17 cellular contexts compared by ENCODE assay signal in the genomic region with DNA sequence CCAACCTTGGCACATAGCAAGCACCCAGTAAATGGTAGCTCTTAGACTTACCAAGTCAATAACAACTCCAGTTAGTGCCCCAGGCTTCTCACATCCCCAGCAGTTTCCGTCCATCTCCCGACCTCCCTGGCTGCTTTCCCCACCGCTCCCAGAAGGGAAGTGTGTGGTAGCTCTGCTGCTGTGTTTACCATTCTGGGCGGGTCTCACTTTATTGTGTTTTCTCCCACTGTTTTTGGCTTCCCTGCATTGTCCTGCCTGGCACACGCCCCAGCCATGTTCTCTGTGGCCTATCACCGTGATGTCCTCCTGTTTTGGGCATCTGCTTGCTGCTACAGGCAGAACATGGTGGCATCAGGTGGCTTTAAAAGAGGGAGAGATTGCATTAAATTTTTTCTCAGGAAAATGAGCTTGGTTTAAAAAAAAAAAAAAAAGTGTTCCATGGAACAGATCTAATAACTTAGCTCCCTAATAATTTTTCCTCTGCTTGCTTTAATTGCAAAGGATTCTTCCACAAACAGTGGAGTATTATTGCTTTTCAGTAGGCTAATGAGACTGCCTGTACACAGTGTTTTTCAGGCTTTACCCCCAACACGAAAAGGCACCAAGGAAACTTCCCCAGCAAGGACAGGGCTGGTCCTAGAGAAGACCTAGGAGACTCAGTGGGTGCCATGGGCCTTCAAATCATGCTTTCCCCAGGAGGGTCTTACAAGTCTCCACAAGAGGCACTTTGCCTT. TPM values are rescaled to one million over a fixed set of nuclear protein-coding genes. Genes with fewer than 3 reads are reported as not detected.
DNase-seq lines count a peak whose midpoint lies in the region; ATAC-seq, FAIRE-seq and TF ChIP-seq lines count a peak whose summit lies in the region.
"Had no signal": no experiment of that assay in that cellular context is flagged by ENCODE, and none has a peak within 500 bp of the region (broad histone marks: within the 10 kb centered on the region; RNA-seq: fewer than 3 reads in every experiment).

No MANE protein-coding gene starts in this region.

- H2BK20ac ChIP-seq in H1 (ENCODE audit: low read length), result 0 out of 2 replicates have a peak overlapping the region, but pooled peaks have one; percentile 3

- CTCF ChIA-PET in H1 (lab: Charles Lee; ENCODE audit: partially characterized antibody), result interaction anchor here (0.6 to 2.6 kb wide), 4 partner anchors 14 to 142 kb away, joined by 3 to 12 read pairs (median 3); no protein-coding TSS in a partner anchor
- CTCF ChIA-PET in HEK293T (lab: Yijun Ruan, JAX), result interaction anchor here (1.3 kb wide), 1 partner anchor 17 kb away, joined by 7 read pairs; no protein-coding TSS in a partner anchor

- no peak overlapping the region for H3K27ac ChIP-seq in H1 (ENCODE audit: low read depth, low read length)
- H3K27ac ChIP-seq: psoas muscle had no signal

- H4K8ac ChIP-seq in H1 (ENCODE audit: extremely low read depth, insufficient read depth, low read length), result no peak overlapping the region

- H4K20me1 ChIP-seq in H1 (replicated peaks in 1 of 2; ENCODE audit: control insufficient read depth in 1 of 2, insufficient read depth in 2 of 2, low read length in 2 of 2), result no peaks in the 10 kb centered on the region

- H2AK5ac ChIP-seq in H1 (ENCODE audit: low read depth, low read length), result no peak overlapping the region

- no peak overlapping the region for H2BK12ac ChIP-seq in H1 (ENCODE audit: low read depth, low read length)

- no peaks in the 10 kb centered on the region for H3K27me3 Mint-ChIP-seq in nephron (ENCODE audit: low read depth)
- H3K27me3 Mint-ChIP-seq: stimulated activated naive CD8-positive, alpha-beta T cell treated with anti-CD3 and anti-CD28 coated beads, Interleukin-15, Interleukin-2, amounts not matched to agents 100 ng/mL and 50 ng/mL, for 24 hours had no signal

- POLR2A ChIA-PET in H1 (lab: Charles Lee; ENCODE audit: partially characterized antibody) (no interaction called here), HEK293T (lab: Yijun Ruan, JAX) (no interaction called here)

- no peaks in the 10 kb centered on the region for H3K79me1 ChIP-seq in H1 (ENCODE audit: low read depth, low read length)

- H3K4me1 ChIP-seq in H1 (replicated peaks in 1 of 4; ENCODE audit: control insufficient read depth in 3 of 4, insufficient read depth in 4 of 4, low read length in 3 of 4), result no peaks in the 10 kb centered on the region
- H3K4me1 ChIP-seq: psoas muscle had no signal

- DNase-seq in DMS153 treated with DMSO at 0.1 percent for 48 hours (lab: John Stamatoyannopoulos, UW; ENCODE audit: unreplicated experiment) (peak; percentile 89), NCI-H2081 treated with DMSO at 0.1 percent for 48 hours (lab: John Stamatoyannopoulos, UW) (peak; percentile 66), H1 (ENCODE audit: low read depth in 1 of 2, low spot score in 2 of 2) (no peak), HEK293T (ENCODE audit: extremely low spot score) (no peak)
- DNase-seq: activated naive CD4-positive, alpha-beta T cell treated with anti-CD3 and anti-CD28 coated beads, Interleukin-2, amount 10 ng/mL, durations not matched to agents 7 days and 5 days; IMR-90; midbrain; NCI-H2107; psoas muscle had no signal

- peaks cover 15% of the 10 kb centered on the region for H3K4me1 Mint-ChIP-seq in nephron
- H3K4me1 Mint-ChIP-seq: B cell had no signal

- peak overlapping the region in 1 of 3 experiments; percentile 59 for H3K4me3 Mint-ChIP-seq in nephron
- H3K4me3 Mint-ChIP-seq: activated naive CD4-positive, alpha-beta T cell treated with anti-CD3 and anti-CD28 coated beads, Interleukin-2, amount 10 ng/mL, durations not matched to agents 7 days and 5 days; B cell; stimulated activated naive CD8-positive, alpha-beta T cell treated with anti-CD3 and anti-CD28 coated beads, Interleukin-15, Interleukin-2, amounts not matched to agents 100 ng/mL and 50 ng/mL, for 24 hours had no signal

- no peaks in the 10 kb centered on the region for H3K23me2 ChIP-seq in H1 (ENCODE audit: low read depth, low read length)

- no peak overlapping the region for H3K14ac ChIP-seq in H1 (ENCODE audit: insufficient read length)

- no peak overlapping the region for H3K18ac ChIP-seq in H1 (ENCODE audit: extremely low read depth, low read length)

- H3K4ac ChIP-seq in H1 (replicated peaks; ENCODE audit: insufficient read length, low read depth, low read length), result no peak overlapping the region

- no peak overlapping the region for H3K56ac ChIP-seq in H1 (replicated peaks; ENCODE audit: insufficient read length, low read depth, low read length)

- H3K9me3 ChIP-seq in H1 (ENCODE audit: insufficient read depth in 2 of 2, low read depth in 1 of 2, low read length in 1 of 2), result no peaks in the 10 kb centered on the region
- H3K9me3 ChIP-seq: psoas muscle had no signal

- 90% methylated on average over 7 of the region's 7 CpGs; no CpG with 5 or more reads in 1 of the 2 experiments for WGBS in H1 (ENCODE audit: extremely low coverage in 1 of 2, insufficient coverage in 1 of 2, insufficient read length in 1 of 2, insufficient replicate concordance in 2 of 2, low coverage in 1 of 2, low lambda C conversion rate in 2 of 2, missing lambda C conversion rate in 1 of 2), 2 experiments

- no peak for TF ChIP-seq RAD21 in H1 (IDR thresholded peaks at IDR 0.05 in 1 of 2, conservative IDR thresholded peaks at IDR 0.05 in 1 of 2; ENCODE audit: low read depth in 2 of 2, low read length in 2 of 2)

- TF ChIP-seq POLR2A in H1 (IDR thresholded peaks at IDR 0.05; ENCODE audit: control extremely low read depth in 1 of 2, low read depth in 2 of 2, low read length in 2 of 2), result no peak

- no peak overlapping the region for H2BK15ac ChIP-seq in H1 (ENCODE audit: low read length)

- H3K79me2 ChIP-seq in H1 (ENCODE audit: control insufficient read depth in 1 of 2, insufficient read depth in 2 of 2, low read length in 2 of 2), result no peaks in the 10 kb centered on the region

- H3K27me3 ChIP-seq in H1 (replicated peaks in 1 of 4; ENCODE audit: control insufficient read depth in 3 of 4, extremely low read depth in 1 of 4, insufficient read depth in 3 of 4, low read length in 3 of 4), result no peaks in the 10 kb centered on the region

- no peaks in the 10 kb centered on the region for H3K36me3 ChIP-seq in H1 (ENCODE audit: control insufficient read depth in 2 of 4, insufficient read depth in 4 of 4, low read length in 3 of 4)

- H2BK120ac ChIP-seq in H1 (replicated peaks; ENCODE audit: low read depth, low read length), result no peak overlapping the region

- no peaks in the 10 kb centered on the region for H3K9me3 Mint-ChIP-seq in nephron
- H3K9me3 Mint-ChIP-seq: activated naive CD4-positive, alpha-beta T cell treated with anti-CD3 and anti-CD28 coated beads, Interleukin-2, amount 10 ng/mL, durations not matched to agents 7 days and 5 days; stimulated activated naive CD8-positive, alpha-beta T cell treated with anti-CD3 and anti-CD28 coated beads, Interleukin-15, Interleukin-2, amounts not matched to agents 100 ng/mL and 50 ng/mL, for 24 hours had no signal

- no peak overlapping the region for H3K4me3 ChIP-seq in H1 (ENCODE audit: extremely low read depth in 1 of 4, insufficient read depth in 2 of 4, low read depth in 3 of 4, low read length in 4 of 4)
- H3K4me3 ChIP-seq: psoas muscle had no signal

- no peak overlapping the region for H2BK5ac ChIP-seq in H1 (ENCODE audit: low read depth, low read length)

- FAIRE-seq in H1 (lab: Jason Lieb, UNC), result no peak
- FAIRE-seq: GM18507 had no signal

- no peak overlapping the region for H2AFZ ChIP-seq in H1 (ENCODE audit: low read length)

- ATAC-seq in HG02885 (IDR thresholded peaks at IDR 0.05; ENCODE audit: poor library complexity, unreplicated experiment), result no peak
- ATAC-seq in GM18498 (IDR thresholded peaks at IDR 0.05; ENCODE audit: unreplicated experiment), result no peak
- no peak for ATAC-seq in GM19395 (IDR thresholded peaks at IDR 0.05; ENCODE audit: unreplicated experiment)
- ATAC-seq: Panc1, psoas muscle had no signal

- TF ChIP-seq EP300 in H1 (IDR thresholded peaks at IDR 0.05; ENCODE audit: borderline replicate concordance in 1 of 2, low read depth in 2 of 2, low read length in 2 of 2), result no peak

- no peak overlapping the region for H3K4me2 ChIP-seq in H1 (ENCODE audit: insufficient read depth in 1 of 2, low read depth in 2 of 2, low read length in 2 of 2)

- no peak overlapping the region for H3K23ac ChIP-seq in H1 (ENCODE audit: insufficient read length)

- no peak overlapping the region for H4K5ac ChIP-seq in H1 (ENCODE audit: insufficient read length, low read depth, low read length)

- no peak overlapping the region for H4K91ac ChIP-seq in H1 (replicated peaks; ENCODE audit: insufficient read length, low read length)

- H3K27ac Mint-ChIP-seq in nephron, result peak overlapping the region; percentile 71 to 81 (median 80)
- H3K27ac Mint-ChIP-seq: activated naive CD4-positive, alpha-beta T cell treated with anti-CD3 and anti-CD28 coated beads, Interleukin-2, amount 10 ng/mL, durations not matched to agents 7 days and 5 days; B cell; stimulated activated naive CD8-positive, alpha-beta T cell treated with anti-CD3 and anti-CD28 coated beads, Interleukin-15, Interleukin-2, amounts not matched to agents 100 ng/mL and 50 ng/mL, for 24 hours had no signal

- TF ChIP-seq CTCF in H1 (IDR thresholded peaks at IDR 0.05; ENCODE audit: control extremely low read depth in 1 of 3, insufficient read depth in 1 of 3, low read depth in 1 of 3, low read length in 3 of 3) (no peak), nephron (IDR thresholded peaks at IDR 0.05; ENCODE audit: unreplicated experiment in 3 of 3) (no peak)

- H3K36me3 Mint-ChIP-seq in nephron (ENCODE audit: low read depth), result no peaks in the 10 kb centered on the region
- H3K36me3 Mint-ChIP-seq: activated naive CD4-positive, alpha-beta T cell treated with anti-CD3 and anti-CD28 coated beads, Interleukin-2, amount 10 ng/mL, durations not matched to agents 7 days and 5 days had no signal

- no peak overlapping the region; a peak in 1 of 7 replicates for H3K9ac ChIP-seq in H1 (replicated peaks in 1 of 4; ENCODE audit: extremely low read depth in 1 of 4, low read depth in 3 of 4, low read length in 3 of 4)

TF ChIP-seq in H1, 55 proteins besides CTCF, POLR2A, EP300 and RAD21 (continues in another document):
- TF ChIP-seq SP2 (IDR thresholded peaks at IDR 0.05; ENCODE audit: low read length) (no peak), EGR1 (IDR thresholded peaks at IDR 0.05; ENCODE audit: borderline replicate concordance, low read depth, low read length) (no peak)

TF ChIP-seq in HEK293T, 16 proteins besides CTCF, POLR2A, EP300 and RAD21 (continues in another document):
- TF ChIP-seq ELF4 (IDR thresholded peaks at IDR 0.05), result no peak
- no peak for TF ChIP-seq NFRKB (IDR thresholded peaks at IDR 0.05)
- TF ChIP-seq HDGF (IDR thresholded peaks at IDR 0.05; ENCODE audit: borderline replicate concordance), result no peak

RNA-seq across cellular contexts. Expression of a gene that starts 8.0 kb away (rescaled TPM):
- 85.6 and 91.7 TPM in 2 replicates for total RNA-seq in H1 (2021; fragmentation: NEBNext Ultra II Directional; extraction: Animal tissue kit (Norgen Biotek cat#: 25700))
- 67.1 and 114 TPM in 2 replicates for polyA plus RNA-seq in H1 (2011; rRNA removed)
- polyA plus RNA-seq in H1 (2011; cell fraction: cytosol; rRNA removed), result 130 TPM
- 40.0 TPM for polyA plus RNA-seq in H1 (2011; cell fraction: nucleus; rRNA removed)
- 87.0 to 96.7 TPM (median 91.7 TPM) in 4 replicates for polyA plus RNA-seq in H1 (2012, experiment 1 of 2)
- polyA plus RNA-seq in H1 (2012, experiment 2 of 2), result 180 TPM
- polyA plus RNA-seq in H1 (2013, experiment 1 of 2), result 66.8 TPM
- 66.5 TPM for polyA plus RNA-seq in H1 (2013, experiment 2 of 2)
- polyA minus RNA-seq in H1 (2011; rRNA and poly(A)+ RNA removed), result 43.9 and 47.5 TPM in 2 replicates
- 26.9 TPM for polyA minus RNA-seq in H1 (2011; cell fraction: cytosol; rRNA and poly(A)+ RNA removed)
- 30.5 TPM for polyA minus RNA-seq in H1 (2011; cell fraction: nucleus; rRNA and poly(A)+ RNA removed)

Comparison
In these comparisons a context has a peak if more than half of its experiments do, and no peak if none do; other contexts are left out.
1. DNase-seq: peak in DMS153 treated with DMSO at 0.1 percent for 48 hours (single experiment) and NCI-H2081 treated with DMSO at 0.1 percent for 48 hours (single experiment); none in H1 (0 of 2) and HEK293T (single experiment).